Comparison of ENCODE assay signal across 6 cellular contexts in the genomic region with DNA sequence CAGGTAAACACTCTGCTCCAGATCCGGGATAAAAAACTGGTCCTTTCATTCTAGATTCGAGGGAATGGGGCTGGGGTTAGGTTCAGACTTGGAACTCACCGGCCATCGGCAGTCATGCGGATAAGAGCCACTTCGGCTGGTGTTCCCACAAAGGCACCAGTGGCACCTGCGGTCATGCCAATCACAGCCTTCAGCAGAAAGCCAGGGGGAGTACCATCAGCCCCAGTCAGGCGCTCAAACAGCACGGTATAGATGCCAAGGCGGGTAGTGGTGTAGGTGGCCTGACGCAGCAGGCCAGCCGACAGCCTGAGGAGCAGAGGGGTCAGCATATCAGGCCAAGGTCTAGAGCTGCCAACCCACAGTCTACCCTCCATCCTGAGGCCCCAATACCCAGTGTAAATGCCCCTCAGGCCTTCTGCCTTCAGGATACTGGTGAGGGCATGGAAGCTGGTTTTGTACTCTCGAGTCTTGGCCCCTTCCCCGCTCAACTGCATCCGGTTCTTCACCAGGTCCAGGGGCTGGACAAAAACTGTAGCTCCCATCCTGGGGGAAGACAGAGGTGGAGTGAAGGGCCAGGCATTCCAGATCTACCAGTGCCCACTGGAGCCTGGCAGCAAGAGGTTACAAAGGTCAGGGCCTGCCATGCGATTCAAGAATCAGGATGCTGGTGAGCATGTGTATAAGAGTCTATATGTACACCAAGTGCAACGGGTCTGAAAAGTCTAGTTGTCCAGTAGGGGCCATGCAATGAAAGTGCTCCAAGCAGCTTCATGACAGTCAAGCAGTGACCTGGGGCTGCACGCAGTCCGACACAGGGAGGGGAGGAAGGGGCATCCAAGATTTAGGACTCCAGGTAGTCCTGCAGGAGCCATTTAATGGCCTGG. TPM values are rescaled to one million over a fixed set of nuclear protein-coding genes. Genes with fewer than 3 reads are reported as not detected.
DNase-seq lines count a peak whose midpoint lies in the region; ATAC-seq and TF ChIP-seq lines count a peak whose summit lies in the region.

No MANE protein-coding gene starts in this region.

- peak overlapping the region; percentile 88 for H3K27ac ChIP-seq in VCaP

- DNase-seq in DMS79 treated with DMSO at 0.1 percent for 48 hours (lab: John Stamatoyannopoulos, UW) = peak; percentile 7
- no peak for DNase-seq in left colon
- DNase-seq in SKM-1 treated with dmso at 0.1 percent for 144 hours (lab: John Stamatoyannopoulos, UW; ENCODE audit: unreplicated experiment) = no peak
- no peak for DNase-seq in central memory CD4-positive, alpha-beta T cell

- ATAC-seq in left colon = peak; percentile 6
- no peak for ATAC-seq in activated CD4-positive, CD25-positive, alpha-beta regulatory T cell treated with anti-CD3 and anti-CD28 coated beads, Interleukin-2, amount 50 U/mL, for 24 hours

- TF ChIP-seq CTCF in VCaP (conservative IDR thresholded peaks at IDR 0.05) = no peak

- intact Hi-C loops in left colon (cut with DNase I, micrococcal nuclease) = no loop called here

RNA-seq across cellular contexts. Expression of a gene that starts 0.9 kb away (rescaled TPM):
- 10 to 100 TPM; 77.5 to 90.0 TPM for total RNA-seq in left colon

RNA-seq across cellular contexts. Expression of a gene that starts 1.2 kb away (rescaled TPM):
- 100 to 1,000 TPM in 1 of 2 donors, 10 to 100 TPM in 1; 96.5 to 105 TPM for total RNA-seq in left colon

RNA-seq across cellular contexts. Expression of a gene that starts 6.8 kb away (rescaled TPM):
- not detected for total RNA-seq in left colon

RNA-seq across cellular contexts. Expression of a gene that starts 9.4 kb away (rescaled TPM):
- 100 to 1,000 TPM; 720 to 812 TPM for total RNA-seq in left colon

RNA-seq across cellular contexts. Expression of a gene that starts 12.0 kb away (rescaled TPM):
- 1 to 10 TPM; 7.3 to 8.9 TPM for total RNA-seq in left colon
